ENCODE assay signal across 8 cellular contexts in the genomic region with DNA sequence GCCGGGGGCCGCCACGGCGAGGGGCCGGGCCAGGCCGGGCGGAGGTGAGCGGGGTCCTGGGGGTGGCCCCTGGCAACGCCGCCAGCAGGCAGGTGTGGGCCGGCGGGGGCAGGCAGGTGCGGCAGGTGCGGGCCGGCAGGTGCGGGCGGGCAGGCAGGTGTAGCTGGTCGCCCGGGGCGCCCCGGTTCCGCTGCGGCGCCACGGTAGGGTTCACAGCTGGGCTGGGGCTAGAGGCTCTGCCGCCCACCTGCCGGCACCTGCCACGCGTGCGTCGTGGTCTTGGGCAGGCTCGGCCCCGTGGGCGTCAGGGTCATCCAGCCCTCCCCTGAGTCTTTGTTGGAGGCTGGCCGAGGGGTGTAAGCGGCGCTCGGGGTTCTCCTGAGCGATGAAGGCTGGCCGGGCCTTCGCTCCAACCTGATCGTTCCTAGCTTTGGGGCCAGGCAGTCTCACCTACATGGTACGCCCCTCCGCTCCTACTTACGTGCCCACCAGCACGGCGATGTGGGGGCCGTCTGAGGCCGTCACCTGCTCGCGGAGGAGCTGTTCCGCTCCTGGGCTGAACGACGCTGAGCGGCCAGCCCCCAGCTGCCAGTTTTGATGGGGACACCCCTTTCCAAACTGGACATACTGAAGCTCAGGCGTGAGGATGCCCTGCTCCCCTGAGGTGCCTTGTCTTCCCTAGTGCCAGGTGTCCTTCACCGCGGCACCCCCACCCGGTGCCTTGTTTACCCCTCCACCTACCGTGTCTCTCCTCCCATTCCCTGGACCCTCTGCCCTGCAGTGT. TPM values are rescaled to one million over a fixed set of nuclear protein-coding genes. Genes with fewer than 3 reads are reported as not detected.
A peak's percentile ranks its signal among the peaks of the same experiment; 100 is the strongest.
DNase-seq lines count a peak whose midpoint lies in the region; ATAC-seq and TF ChIP-seq lines count a peak whose summit lies in the region.

No MANE protein-coding gene starts in this region.

- TF ChIP-seq CTCF in RWPE2 (IDR thresholded peaks at IDR 0.05; ENCODE audit: poor library complexity, severe bottlenecking) (no peak), endothelial cell (IDR thresholded peaks at IDR 0.05; ENCODE audit: unreplicated experiment) (no peak), osteocyte (IDR thresholded peaks at IDR 0.05) (no peak)

- no peaks in the 10 kb centered on the region for H3K27me3 ChIP-seq in RWPE2 (ENCODE audit: insufficient read depth, poor library complexity, severe bottlenecking)

- ATAC-seq in HG02870 (IDR thresholded peaks at IDR 0.05; ENCODE audit: unreplicated experiment) (peak; percentile 16), RWPE2 (ENCODE audit: low read depth) (peak; percentile 7; the same call in 1 of the 3 replicates)

- peak; percentile 44 for DNase-seq in stimulated activated CD4-positive, alpha-beta T cell treated with anti-CD3 and anti-CD28 coated beads, Interleukin-15, amount 100 ng/mL, for 24 hours
- no peak for DNase-seq in stimulated activated CD4-positive, alpha-beta T cell treated with anti-CD3 and anti-CD28 coated beads, Interleukin-12 subunit alpha, Interleukin-12 subunit beta, amount 100 ng/mL, for 4 hours
- no peak for DNase-seq in RWPE2 (ENCODE audit: low spot score)
- no peak for DNase-seq in endothelial cell (ENCODE audit: low spot score)
- DNase-seq in osteocyte (ENCODE audit: extremely low spot score, unreplicated experiment) = no peak
- no peak for DNase-seq in LoVo (ENCODE audit: low spot score)
- DNase-seq in GM19238 (ENCODE audit: insufficient read length, low spot score) = no peak

- peaks cover 8% of the 10 kb centered on the region for H3K4me1 ChIP-seq in RWPE2 (ENCODE audit: insufficient read depth, poor library complexity, severe bottlenecking)

- peak overlapping the region; percentile 51 for H3K27ac ChIP-seq in RWPE2 (ENCODE audit: poor library complexity, severe bottlenecking)

- peak overlapping the region; percentile 71 for H3K27ac Mint-ChIP-seq in endothelial cell (ENCODE audit: unreplicated experiment)
- peak overlapping the region; percentile 43 for H3K27ac Mint-ChIP-seq in osteocyte (ENCODE audit: unreplicated experiment)

- peaks cover 5% of the 10 kb centered on the region for H3K36me3 Mint-ChIP-seq in endothelial cell (ENCODE audit: low read depth, unreplicated experiment)
- H3K36me3 Mint-ChIP-seq in osteocyte (ENCODE audit: unreplicated experiment) = peaks cover 6% of the 10 kb centered on the region

- H3K4me3 Mint-ChIP-seq in endothelial cell (ENCODE audit: unreplicated experiment) (peak overlapping the region; percentile 89), osteocyte (ENCODE audit: unreplicated experiment) (peak overlapping the region; percentile 78)

- H3K36me3 ChIP-seq in RWPE2 (ENCODE audit: low read depth) = peaks cover 29% of the 10 kb centered on the region

- H3K9me3 ChIP-seq in RWPE2 (ENCODE audit: severe bottlenecking) = no peaks in the 10 kb centered on the region

- H3K4me1 Mint-ChIP-seq in endothelial cell (ENCODE audit: unreplicated experiment) = peaks cover 20% of the 10 kb centered on the region
- peaks cover 28% of the 10 kb centered on the region for H3K4me1 Mint-ChIP-seq in osteocyte (ENCODE audit: unreplicated experiment)

- H3K4me3 ChIP-seq in RWPE2 (ENCODE audit: severe bottlenecking) = peak overlapping the region; percentile 78

- H3K27me3 Mint-ChIP-seq in endothelial cell (ENCODE audit: unreplicated experiment) = peaks cover 12% of the 10 kb centered on the region
- no peaks in the 10 kb centered on the region for H3K27me3 Mint-ChIP-seq in osteocyte (ENCODE audit: unreplicated experiment)

- no peaks in the 10 kb centered on the region for H3K9me3 Mint-ChIP-seq in endothelial cell (ENCODE audit: unreplicated experiment)
- no peaks in the 10 kb centered on the region for H3K9me3 Mint-ChIP-seq in osteocyte (ENCODE audit: unreplicated experiment)

RNA-seq across cellular contexts. Expression of a gene that starts 0.5 kb away (rescaled TPM):
- total RNA-seq in endothelial cell (ENCODE audit: unreplicated experiment) (70.9 TPM), osteocyte (87.2 and 96.4 TPM in 2 replicates)

RNA-seq across cellular contexts. Expression of a gene that starts 47.3 kb away (rescaled TPM):
- 1,721 TPM for total RNA-seq in endothelial cell (ENCODE audit: unreplicated experiment)
- total RNA-seq in osteocyte = 1,265 and 1,344 TPM in 2 replicates
